In genomic region chr4:911871-912490, GRCh38 we compare ENCODE assay signal across 14 cellular contexts. TPM values are rescaled to one million over a fixed set of nuclear protein-coding genes. Genes with fewer than 3 reads are reported as not detected.
DNase-seq lines count a peak whose midpoint lies in the region; ATAC-seq and TF ChIP-seq lines count a peak whose summit lies in the region.
"Had no signal": no experiment of that assay in that cellular context is flagged by ENCODE, and none has a peak within 500 bp of the region (broad histone marks: within the 10 kb centered on the region; RNA-seq: fewer than 3 reads in every experiment).

No MANE protein-coding gene starts in this region.

- H3K79me1 ChIP-seq in mesendoderm (ENCODE audit: low read length): peaks cover 12% of the 10 kb centered on the region

- no peak for TF ChIP-seq CTCF in thyroid gland (IDR thresholded peaks at IDR 0.05)

- peaks cover 15% of the 10 kb centered on the region for H3K79me2 ChIP-seq in mesendoderm (ENCODE audit: control insufficient read depth, insufficient read depth, low read length)

- H3K4me2 ChIP-seq in mesendoderm (ENCODE audit: low read length): no peak overlapping the region

- peak; percentile 7 for DNase-seq in activated CD8-positive, alpha-beta memory T cell treated with anti-CD3 and anti-CD28 coated beads, Interleukin-2, amount 50 U/mL, for 4 hours
- no peak for DNase-seq in activated CD8-positive, alpha-beta memory T cell treated with anti-CD3 and anti-CD28 coated beads for 24 hours
- DNase-seq in thyroid gland (no peak), mesendoderm (no peak)
- DNase-seq: activated naive CD4-positive, alpha-beta T cell treated with Interleukin-2 at 50 U/mL for 16 hours; immature natural killer cell; KG1; NCI-H1048; NCI-H526 treated with DMSO at 0.1 percent for 48 hours had no signal

- no peak overlapping the region for H4K8ac ChIP-seq in mesendoderm (ENCODE audit: low read depth, low read length)

- H2BK120ac ChIP-seq in mesendoderm (ENCODE audit: low read depth, low read length): no peak overlapping the region

- intact Hi-C loops in thyroid gland (cut with DNase I): no loop called here

- peaks cover 19 to 37% of the 10 kb centered on the region in 2 donors for H3K36me3 ChIP-seq in mucosa of rectum (ENCODE audit: control insufficient read depth in 2 of 2, insufficient read depth in 2 of 2, low read length in 2 of 2)
- H3K36me3 ChIP-seq in thyroid gland: peaks cover 8 to 19% of the 10 kb centered on the region in 2 donors
- H3K36me3 ChIP-seq in mesendoderm (ENCODE audit: control insufficient read depth, insufficient read depth, low read length): no peaks in the 10 kb centered on the region

- no peak for ATAC-seq in HG02588 (IDR thresholded peaks at IDR 0.05; ENCODE audit: unreplicated experiment)
- no peak for ATAC-seq in GM21423 (IDR thresholded peaks at IDR 0.05; ENCODE audit: unreplicated experiment)

- peaks cover 8 to 13% of the 10 kb centered on the region in 2 donors for H3K4me1 ChIP-seq in mucosa of rectum (ENCODE audit: control insufficient read depth in 2 of 2, insufficient read depth in 2 of 2, low read length in 2 of 2)
- H3K4me1 ChIP-seq in thyroid gland: no peaks in the 10 kb centered on the region
- no peaks in the 10 kb centered on the region for H3K4me1 ChIP-seq in mesendoderm (ENCODE audit: control insufficient read depth, low read depth, low read length)

- H3K27me3 ChIP-seq in mucosa of rectum (ENCODE audit: control insufficient read depth in 2 of 2, insufficient read depth in 2 of 2, low read length in 2 of 2): no peaks in the 10 kb centered on the region
- no peaks in the 10 kb centered on the region for H3K27me3 ChIP-seq in thyroid gland
- no peaks in the 10 kb centered on the region for H3K27me3 ChIP-seq in mesendoderm (ENCODE audit: insufficient read depth, low read length, poor library complexity)
- H3K27me3 ChIP-seq: neutrophil had no signal

- H3K9me3 ChIP-seq in mucosa of rectum (ENCODE audit: control insufficient read depth in 2 of 2, low read length in 2 of 2) (no peaks in the 10 kb centered on the region), thyroid gland (no peaks in the 10 kb centered on the region)
- H3K9me3 ChIP-seq: neutrophil had no signal

- H3K23ac ChIP-seq in mesendoderm (ENCODE audit: low read length): no peak overlapping the region

- H3K56ac ChIP-seq in mesendoderm (ENCODE audit: low read length): no peak overlapping the region

- no peak overlapping the region for H2AK5ac ChIP-seq in mesendoderm (ENCODE audit: low read length)

- H4K5ac ChIP-seq in mesendoderm (ENCODE audit: low read length): no peak overlapping the region

- H3K9ac ChIP-seq in mucosa of rectum (ENCODE audit: low read depth in 1 of 2, low read length in 2 of 2): no peak overlapping the region
- no peak overlapping the region for H3K9ac ChIP-seq in mesendoderm (ENCODE audit: low read length)

- TF ChIP-seq POLR2A in thyroid gland (IDR thresholded peaks at IDR 0.05): no peak

- H2BK15ac ChIP-seq in mesendoderm (replicated peaks; ENCODE audit: low read depth): no peak overlapping the region

- no peak overlapping the region for H3K4ac ChIP-seq in mesendoderm (ENCODE audit: low read depth, low read length)

- H3K27ac ChIP-seq in cingulate gyrus (ENCODE audit: low read depth, low read length) (peak overlapping the region; percentile 41), mucosa of rectum (ENCODE audit: low read depth in 2 of 2, low read length in 2 of 2) (peak overlapping the region; percentile 65 to 71), thyroid gland (peak overlapping the region in 2 of 3 donors; percentile 45 to 51), mesendoderm (ENCODE audit: low read depth, low read length) (no peak overlapping the region)
- H3K27ac ChIP-seq: neutrophil had no signal

- no peak overlapping the region for H2BK5ac ChIP-seq in mesendoderm (ENCODE audit: low read length)

- no peak overlapping the region for H3K18ac ChIP-seq in mesendoderm (ENCODE audit: low read length)

- H3K4me3 ChIP-seq in mucosa of rectum (ENCODE audit: low read length in 2 of 2) (no peak overlapping the region), thyroid gland (replicated peaks in 1 of 3) (no peak overlapping the region), mesendoderm (ENCODE audit: low read length) (no peak overlapping the region)

- WGBS in thyroid gland, 2 donors: 87 to 92% methylated on average over 28 to 29 of the region's 29 CpGs
- WGBS in mesendoderm (ENCODE audit: extremely low coverage, insufficient coverage, low lambda C conversion rate): no CpG with 5 or more reads among the region's 29 CpGs

RNA-seq across cellular contexts. Expression of gene GAK, which starts 20.1 kb away (rescaled TPM):
- 100 to 1,000 TPM in 3 of 4 donors, 10 to 100 TPM in 1; 86.4 to 184 (median 153) TPM for total RNA-seq in thyroid gland
- polyA plus RNA-seq in mesendoderm (2013, experiment 1 of 2): 50.4 TPM
- 48.6 TPM for polyA plus RNA-seq in mesendoderm (2013, experiment 2 of 2)

RNA-seq across cellular contexts. Expression of gene TMEM175, which starts 20.3 kb away (rescaled TPM):
- total RNA-seq in thyroid gland: 10 to 100 TPM; 33.6 to 63.9 (median 40.4) TPM
- 3.8 TPM for polyA plus RNA-seq in mesendoderm (2013, experiment 1 of 2)
- 3.0 TPM for polyA plus RNA-seq in mesendoderm (2013, experiment 2 of 2)
